In the genomic region with DNA sequence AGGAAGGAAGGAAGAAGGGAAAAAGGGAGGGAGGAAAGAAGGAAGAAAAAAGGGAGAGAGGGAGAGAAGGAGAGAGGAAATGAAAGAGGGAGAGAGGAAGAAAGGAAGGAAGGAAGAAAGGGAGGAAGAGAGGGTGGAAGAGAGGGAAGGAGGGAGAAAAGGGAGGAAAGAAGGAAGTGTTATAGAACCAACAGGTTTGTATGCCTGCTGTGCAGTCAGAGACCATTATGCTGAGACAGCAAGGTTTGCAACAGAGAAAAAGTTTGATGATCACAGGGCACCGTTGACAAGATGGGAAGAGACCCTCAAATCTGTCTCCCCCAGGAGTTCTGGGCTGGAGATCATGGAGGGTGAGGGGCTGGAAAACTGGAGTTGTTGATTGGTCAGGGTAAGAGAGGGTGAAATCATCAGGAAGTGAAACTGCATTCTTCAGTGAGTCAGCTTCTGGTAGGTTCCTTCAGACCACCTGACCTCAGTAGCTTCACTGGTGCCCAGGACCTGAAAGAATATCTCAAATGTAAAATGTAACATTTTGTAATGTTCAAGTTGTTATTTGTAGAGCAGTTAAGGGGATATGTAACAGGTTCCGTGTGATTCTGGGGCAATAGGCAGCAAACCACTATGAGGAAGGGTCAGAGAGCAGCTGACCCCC, we compare ENCODE assay signal across 3 cellular contexts.
TF ChIP-seq lines count a peak whose summit lies in the region.

No MANE protein-coding gene starts in this region.

TF ChIP-seq in A549, 52 proteins besides CTCF, POLR2A, EP300 and RAD21 (continued from another document):
- TF ChIP-seq, protein P1, sequence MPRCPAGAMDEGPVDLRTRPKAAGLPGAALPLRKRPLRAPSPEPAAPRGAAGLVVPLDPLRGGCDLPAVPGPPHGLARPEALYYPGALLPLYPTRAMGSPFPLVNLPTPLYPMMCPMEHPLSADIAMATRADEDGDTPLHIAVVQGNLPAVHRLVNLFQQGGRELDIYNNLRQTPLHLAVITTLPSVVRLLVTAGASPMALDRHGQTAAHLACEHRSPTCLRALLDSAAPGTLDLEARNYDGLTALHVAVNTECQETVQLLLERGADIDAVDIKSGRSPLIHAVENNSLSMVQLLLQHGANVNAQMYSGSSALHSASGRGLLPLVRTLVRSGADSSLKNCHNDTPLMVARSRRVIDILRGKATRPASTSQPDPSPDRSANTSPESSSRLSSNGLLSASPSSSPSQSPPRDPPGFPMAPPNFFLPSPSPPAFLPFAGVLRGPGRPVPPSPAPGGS (IDR thresholded peaks at IDR 0.05), result no peak
TF ChIP-seq in A549: peak in this region for 1.

TF ChIP-seq in GM12891, 5 proteins besides CTCF, POLR2A, EP300 and RAD21 (continued from another document):
- TF ChIP-seq SPI1 (IDR thresholded peaks at IDR 0.05; ENCODE audit: low read depth, low read length) (peak; percentile 20; the same call in 1 of the 2 replicates), PAX5 (IDR thresholded peaks at IDR 0.05; ENCODE audit: insufficient read depth, low read length, severe bottlenecking) (no peak)

TF ChIP-seq in IMR-90, 13 proteins besides CTCF, POLR2A, EP300 and RAD21 (continued from another document):
- TF ChIP-seq RFX5 (IDR thresholded peaks at IDR 0.05; ENCODE audit: low read depth, low read length) (no peak), FOS (IDR thresholded peaks at IDR 0.05; ENCODE audit: low read depth, low read length) (no peak), MAFK (IDR thresholded peaks at IDR 0.05; ENCODE audit: low read depth, low read length) (no peak), CHD1 (IDR thresholded peaks at IDR 0.05; ENCODE audit: low read depth, low read length) (no peak), BHLHE40 (IDR thresholded peaks at IDR 0.05; ENCODE audit: low read depth, low read length) (no peak), SMC3 (IDR thresholded peaks at IDR 0.05; ENCODE audit: low read depth, low read length) (no peak), MXI1 (IDR thresholded peaks at IDR 0.05; ENCODE audit: borderline replicate concordance, low read depth, low read length) (no peak), CEBPB (IDR thresholded peaks at IDR 0.05; ENCODE audit: low read depth, low read length) (no peak)
- TF ChIP-seq, protein P2, sequence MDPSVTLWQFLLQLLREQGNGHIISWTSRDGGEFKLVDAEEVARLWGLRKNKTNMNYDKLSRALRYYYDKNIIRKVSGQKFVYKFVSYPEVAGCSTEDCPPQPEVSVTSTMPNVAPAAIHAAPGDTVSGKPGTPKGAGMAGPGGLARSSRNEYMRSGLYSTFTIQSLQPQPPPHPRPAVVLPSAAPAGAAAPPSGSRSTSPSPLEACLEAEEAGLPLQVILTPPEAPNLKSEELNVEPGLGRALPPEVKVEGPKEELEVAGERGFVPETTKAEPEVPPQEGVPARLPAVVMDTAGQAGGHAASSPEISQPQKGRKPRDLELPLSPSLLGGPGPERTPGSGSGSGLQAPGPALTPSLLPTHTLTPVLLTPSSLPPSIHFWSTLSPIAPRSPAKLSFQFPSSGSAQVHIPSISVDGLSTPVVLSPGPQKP (IDR thresholded peaks at IDR 0.05; ENCODE audit: borderline replicate concordance, low read depth, low read length), result no peak
- TF ChIP-seq, protein P3, sequence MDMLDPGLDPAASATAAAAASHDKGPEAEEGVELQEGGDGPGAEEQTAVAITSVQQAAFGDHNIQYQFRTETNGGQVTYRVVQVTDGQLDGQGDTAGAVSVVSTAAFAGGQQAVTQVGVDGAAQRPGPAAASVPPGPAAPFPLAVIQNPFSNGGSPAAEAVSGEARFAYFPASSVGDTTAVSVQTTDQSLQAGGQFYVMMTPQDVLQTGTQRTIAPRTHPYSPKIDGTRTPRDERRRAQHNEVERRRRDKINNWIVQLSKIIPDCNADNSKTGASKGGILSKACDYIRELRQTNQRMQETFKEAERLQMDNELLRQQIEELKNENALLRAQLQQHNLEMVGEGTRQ (IDR thresholded peaks at IDR 0.05; ENCODE audit: low read depth, low read length), result no peak
TF ChIP-seq in IMR-90: peak in this region for 0.
